Comparison of ENCODE assay signal across 19 cellular contexts in genomic region chr6:53962631-53963030, GRCh38.
"Had no signal": no experiment of that assay in that cellular context is flagged by ENCODE, and none has a peak within 500 bp of the region (broad histone marks: within the 10 kb centered on the region; RNA-seq: fewer than 3 reads in every experiment).

No MANE protein-coding gene starts in this region.

- H3K4me1 Mint-ChIP-seq: activated CD4-positive, alpha-beta T cell treated with anti-CD3 and anti-CD28 coated beads for 36 hours; memory B cell; stimulated activated effector memory CD8-positive, alpha-beta T cell treated with anti-CD3 and anti-CD28 coated beads, Interleukin-12 subunit alpha, Interleukin-12 subunit beta, amount 100 ng/mL, for 72 hours had no signal

- H3K36me3 Mint-ChIP-seq: memory B cell; stimulated activated effector memory CD8-positive, alpha-beta T cell treated with anti-CD3 and anti-CD28 coated beads, Interleukin-12 subunit alpha, Interleukin-12 subunit beta, amount 100 ng/mL, for 72 hours had no signal

- H3K36me3 ChIP-seq: gastrocnemius medialis, heart right ventricle, tibial artery had no signal

- H3K27me3 ChIP-seq: gastrocnemius medialis, heart right ventricle, tibial artery had no signal

- H3K4me1 ChIP-seq: gastrocnemius medialis, tibial artery had no signal

- H3K9me3 Mint-ChIP-seq: activated naive CD4-positive, alpha-beta T cell treated with anti-CD3 and anti-CD28 coated beads for 36 hours; activated T-helper 1 cell treated with anti-CD3 and anti-CD28 coated beads, Interleukin-12 subunit alpha, Interleukin-12 subunit beta, Interleukin-2, Interleukin-4 antibody, amounts not matched to agents 30 ng/mL and 10 ng/mL and 1 ng/mL, durations not matched to agents 14 hours and 24 hours and 36 hours had no signal

- H3K4me3 ChIP-seq: coronary artery, gastrocnemius medialis, heart right ventricle, tibial artery had no signal

- H3K27ac Mint-ChIP-seq: activated CD4-positive, alpha-beta T cell treated with anti-CD3 and anti-CD28 coated beads for 36 hours; activated CD8-positive, alpha-beta T cell treated with anti-CD3 and anti-CD28 coated beads, Interleukin-2, amount 10 ng/mL, durations not matched to agents 7 days and 5 days; activated naive CD4-positive, alpha-beta T cell treated with anti-CD3 and anti-CD28 coated beads for 36 hours; activated T-helper 1 cell treated with anti-CD3 and anti-CD28 coated beads, Interleukin-12 subunit alpha, Interleukin-12 subunit beta, Interleukin-2, Interleukin-4 antibody, amounts not matched to agents 30 ng/mL and 10 ng/mL and 1 ng/mL, durations not matched to agents 14 hours and 24 hours and 36 hours; memory B cell; stimulated activated effector memory CD8-positive, alpha-beta T cell treated with anti-CD3 and anti-CD28 coated beads, Interleukin-12 subunit alpha, Interleukin-12 subunit beta, amount 100 ng/mL, for 72 hours had no signal

- H3K9me3 ChIP-seq: gastrocnemius medialis, heart right ventricle, tibial artery had no signal

- H3K4me3 Mint-ChIP-seq: activated CD4-positive, alpha-beta T cell treated with anti-CD3 and anti-CD28 coated beads for 36 hours; activated CD8-positive, alpha-beta T cell treated with anti-CD3 and anti-CD28 coated beads, Interleukin-2, amount 10 ng/mL, durations not matched to agents 7 days and 5 days; activated naive CD4-positive, alpha-beta T cell treated with anti-CD3 and anti-CD28 coated beads for 36 hours; activated T-helper 1 cell treated with anti-CD3 and anti-CD28 coated beads, Interleukin-12 subunit alpha, Interleukin-12 subunit beta, Interleukin-2, Interleukin-4 antibody, amounts not matched to agents 30 ng/mL and 10 ng/mL and 1 ng/mL, durations not matched to agents 14 hours and 24 hours and 36 hours; memory B cell; stimulated activated effector memory CD8-positive, alpha-beta T cell treated with anti-CD3 and anti-CD28 coated beads, Interleukin-12 subunit alpha, Interleukin-12 subunit beta, amount 100 ng/mL, for 72 hours had no signal

- ATAC-seq: activated CD4-positive, alpha-beta T cell treated with anti-CD3 and anti-CD28 coated beads for 36 hours; activated CD8-positive, alpha-beta T cell treated with anti-CD3 and anti-CD28 coated beads, Interleukin-2, amount 10 ng/mL, durations not matched to agents 7 days and 5 days; gastrocnemius medialis; left lobe of liver; stimulated activated effector memory CD8-positive, alpha-beta T cell treated with anti-CD3 and anti-CD28 coated beads, Interleukin-12 subunit alpha, Interleukin-12 subunit beta, amount 100 ng/mL, for 72 hours had no signal

- DNase-seq: activated CD4-positive, alpha-beta T cell treated with anti-CD3 and anti-CD28 coated beads for 36 hours; activated CD8-positive, alpha-beta memory T cell treated with anti-CD3 and anti-CD28 coated beads, Interleukin-2, amount 50 U/mL, for 48 hours; activated CD8-positive, alpha-beta T cell treated with anti-CD3 and anti-CD28 coated beads, Interleukin-2, amount 10 ng/mL, durations not matched to agents 7 days and 5 days; activated naive CD4-positive, alpha-beta T cell treated with anti-CD3 and anti-CD28 coated beads for 36 hours; central memory CD4-positive, alpha-beta T cell; effector CD4-positive, alpha-beta T cell; gastrocnemius medialis; heart right ventricle; posterior cingulate gyrus; small intestine; T-helper 9 cell; tibial artery had no signal

- H3K27me3 Mint-ChIP-seq: activated CD4-positive, alpha-beta T cell treated with anti-CD3 and anti-CD28 coated beads for 36 hours had no signal

- H3K27ac ChIP-seq: coronary artery, epithelial cell of prostate, gastrocnemius medialis, heart right ventricle, tibial artery, VCaP had no signal
